ENCODE assay signal across 2 cellular contexts in the genomic region with DNA sequence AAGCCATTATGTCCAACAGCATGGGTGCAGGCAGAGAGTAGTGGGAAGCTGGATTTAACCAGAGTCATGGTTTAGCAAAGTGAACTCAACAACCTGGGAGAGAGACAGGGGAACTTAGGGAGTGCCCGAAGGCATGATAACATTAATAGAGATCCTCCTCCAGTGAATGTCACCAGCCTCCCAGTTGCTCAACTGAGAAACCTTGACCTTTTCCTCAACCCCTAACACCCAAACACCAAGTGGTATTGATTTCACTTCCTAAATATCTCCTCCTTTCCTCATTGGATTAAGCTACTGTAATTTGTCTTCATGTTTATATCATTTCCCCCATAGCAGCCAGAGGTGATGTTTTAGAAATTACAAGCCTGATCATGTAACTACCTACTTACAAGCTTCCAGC.
TF ChIP-seq lines count a peak whose summit lies in the region.

No MANE protein-coding gene starts in this region.

TF ChIP-seq in K562, 482 proteins besides CTCF, POLR2A, EP300 and RAD21:
- TF ChIP-seq HMGN3 (IDR thresholded peaks at IDR 0.05; ENCODE audit: borderline replicate concordance, extremely low read depth, insufficient read length, low read depth, low read length) (no peak), NCOA4 (IDR thresholded peaks at IDR 0.05; ENCODE audit: partially characterized antibody) (no peak), MCM7 (IDR thresholded peaks at IDR 0.05) (no peak), ZNF121 (CRISPR knock-in tag; conservative IDR thresholded peaks at IDR 0.05) (no peak), ZNF766 (CRISPR knock-in tag; conservative IDR thresholded peaks at IDR 0.05) (no peak), TBP (optimal IDR thresholded peaks at IDR 0.05; ENCODE audit: low read depth, low read length) (no peak), PHTF2 (CRISPR knock-in tag; IDR thresholded peaks at IDR 0.05) (no peak), MAFF (IDR thresholded peaks at IDR 0.05; ENCODE audit: low read length) (no peak), ZNF584 (CRISPR knock-in tag; IDR thresholded peaks at IDR 0.05; ENCODE audit: low read depth) (no peak), CEBPB (tag; IDR thresholded peaks at IDR 0.05) (peak; percentile 54), POLR2B (IDR thresholded peaks at IDR 0.05; ENCODE audit: low read depth, partially characterized antibody) (no peak)
- TF ChIP-seq, protein P1, sequence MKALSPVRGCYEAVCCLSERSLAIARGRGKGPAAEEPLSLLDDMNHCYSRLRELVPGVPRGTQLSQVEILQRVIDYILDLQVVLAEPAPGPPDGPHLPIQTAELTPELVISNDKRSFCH (CRISPR knock-in tag; IDR thresholded peaks at IDR 0.05) = no peak
- TF ChIP-seq, protein P1 (tag; IDR thresholded peaks at IDR 0.05) = 0 out of 2 replicates have a peak, but pooled peaks have one; percentile 31
- TF ChIP-seq, protein P2, sequence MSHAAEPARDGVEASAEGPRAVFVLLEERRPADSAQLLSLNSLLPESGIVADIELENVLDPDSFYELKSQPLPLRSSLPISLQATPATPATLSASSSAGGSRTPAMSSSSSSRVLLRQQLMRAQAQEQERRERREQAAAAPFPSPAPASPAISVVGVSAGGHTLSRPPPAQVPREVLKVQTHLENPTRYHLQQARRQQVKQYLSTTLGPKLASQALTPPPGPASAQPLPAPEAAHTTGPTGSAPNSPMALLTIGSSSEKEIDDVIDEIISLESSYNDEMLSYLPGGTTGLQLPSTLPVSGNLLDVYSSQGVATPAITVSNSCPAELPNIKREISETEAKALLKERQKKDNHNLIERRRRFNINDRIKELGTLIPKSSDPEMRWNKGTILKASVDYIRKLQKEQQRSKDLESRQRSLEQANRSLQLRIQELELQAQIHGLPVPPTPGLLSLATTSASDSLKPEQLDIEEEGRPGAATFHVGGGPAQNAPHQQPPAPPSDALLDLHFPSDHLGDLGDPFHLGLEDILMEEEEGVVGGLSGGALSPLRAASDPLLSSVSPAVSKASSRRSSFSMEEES (CRISPR knock-in tag; IDR thresholded peaks at IDR 0.05) = no peak

TF ChIP-seq in SK-N-SH, 30 proteins besides CTCF, POLR2A, EP300 and RAD21:
- TF ChIP-seq POLR2AphosphoS5 (IDR thresholded peaks at IDR 0.05; ENCODE audit: low read depth, low read length) (no peak), FOSL2 (IDR thresholded peaks at IDR 0.05; ENCODE audit: borderline replicate concordance, low read depth) (no peak), RXRA (IDR thresholded peaks at IDR 0.05; ENCODE audit: borderline replicate concordance, low read depth) (no peak), EZH2phosphoT487 (IDR thresholded peaks at IDR 0.05; ENCODE audit: borderline replicate concordance, low read depth) (no peak), NFIC (IDR thresholded peaks at IDR 0.05; ENCODE audit: borderline replicate concordance) (no peak), NRF1 (IDR thresholded peaks at IDR 0.05; ENCODE audit: low read depth, low read length) (no peak), JUND (IDR thresholded peaks at IDR 0.05) (no peak), RCOR1 (IDR thresholded peaks at IDR 0.05; ENCODE audit: low read length) (no peak), TEAD4 (IDR thresholded peaks at IDR 0.05; ENCODE audit: borderline replicate concordance, insufficient read depth) (no peak), ELF1 (IDR thresholded peaks at IDR 0.05) (no peak), SMC3 (IDR thresholded peaks at IDR 0.05; ENCODE audit: low read depth, low read length) (no peak), GABPA (IDR thresholded peaks at IDR 0.05; ENCODE audit: low read depth) (no peak), MEF2A (IDR thresholded peaks at IDR 0.05; ENCODE audit: borderline replicate concordance, low read depth) (no peak)
- TF ChIP-seq, protein P3, sequence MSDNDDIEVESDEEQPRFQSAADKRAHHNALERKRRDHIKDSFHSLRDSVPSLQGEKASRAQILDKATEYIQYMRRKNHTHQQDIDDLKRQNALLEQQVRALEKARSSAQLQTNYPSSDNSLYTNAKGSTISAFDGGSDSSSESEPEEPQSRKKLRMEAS (IDR thresholded peaks at IDR 0.05; ENCODE audit: low read depth) = no peak
- TF ChIP-seq, protein P4, sequence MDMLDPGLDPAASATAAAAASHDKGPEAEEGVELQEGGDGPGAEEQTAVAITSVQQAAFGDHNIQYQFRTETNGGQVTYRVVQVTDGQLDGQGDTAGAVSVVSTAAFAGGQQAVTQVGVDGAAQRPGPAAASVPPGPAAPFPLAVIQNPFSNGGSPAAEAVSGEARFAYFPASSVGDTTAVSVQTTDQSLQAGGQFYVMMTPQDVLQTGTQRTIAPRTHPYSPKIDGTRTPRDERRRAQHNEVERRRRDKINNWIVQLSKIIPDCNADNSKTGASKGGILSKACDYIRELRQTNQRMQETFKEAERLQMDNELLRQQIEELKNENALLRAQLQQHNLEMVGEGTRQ (IDR thresholded peaks at IDR 0.05; ENCODE audit: borderline replicate concordance, low read depth, low read length) = no peak
- TF ChIP-seq, protein P5, sequence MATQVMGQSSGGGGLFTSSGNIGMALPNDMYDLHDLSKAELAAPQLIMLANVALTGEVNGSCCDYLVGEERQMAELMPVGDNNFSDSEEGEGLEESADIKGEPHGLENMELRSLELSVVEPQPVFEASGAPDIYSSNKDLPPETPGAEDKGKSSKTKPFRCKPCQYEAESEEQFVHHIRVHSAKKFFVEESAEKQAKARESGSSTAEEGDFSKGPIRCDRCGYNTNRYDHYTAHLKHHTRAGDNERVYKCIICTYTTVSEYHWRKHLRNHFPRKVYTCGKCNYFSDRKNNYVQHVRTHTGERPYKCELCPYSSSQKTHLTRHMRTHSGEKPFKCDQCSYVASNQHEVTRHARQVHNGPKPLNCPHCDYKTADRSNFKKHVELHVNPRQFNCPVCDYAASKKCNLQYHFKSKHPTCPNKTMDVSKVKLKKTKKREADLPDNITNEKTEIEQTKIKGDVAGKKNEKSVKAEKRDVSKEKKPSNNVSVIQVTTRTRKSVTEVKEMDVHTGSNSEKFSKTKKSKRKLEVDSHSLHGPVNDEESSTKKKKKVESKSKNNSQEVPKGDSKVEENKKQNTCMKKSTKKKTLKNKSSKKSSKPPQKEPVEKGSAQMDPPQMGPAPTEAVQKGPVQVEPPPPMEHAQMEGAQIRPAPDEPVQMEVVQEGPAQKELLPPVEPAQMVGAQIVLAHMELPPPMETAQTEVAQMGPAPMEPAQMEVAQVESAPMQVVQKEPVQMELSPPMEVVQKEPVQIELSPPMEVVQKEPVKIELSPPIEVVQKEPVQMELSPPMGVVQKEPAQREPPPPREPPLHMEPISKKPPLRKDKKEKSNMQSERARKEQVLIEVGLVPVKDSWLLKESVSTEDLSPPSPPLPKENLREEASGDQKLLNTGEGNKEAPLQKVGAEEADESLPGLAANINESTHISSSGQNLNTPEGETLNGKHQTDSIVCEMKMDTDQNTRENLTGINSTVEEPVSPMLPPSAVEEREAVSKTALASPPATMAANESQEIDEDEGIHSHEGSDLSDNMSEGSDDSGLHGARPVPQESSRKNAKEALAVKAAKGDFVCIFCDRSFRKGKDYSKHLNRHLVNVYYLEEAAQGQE (IDR thresholded peaks at IDR 0.05; ENCODE audit: low read depth, low read length) = no peak
- TF ChIP-seq, protein P6, sequence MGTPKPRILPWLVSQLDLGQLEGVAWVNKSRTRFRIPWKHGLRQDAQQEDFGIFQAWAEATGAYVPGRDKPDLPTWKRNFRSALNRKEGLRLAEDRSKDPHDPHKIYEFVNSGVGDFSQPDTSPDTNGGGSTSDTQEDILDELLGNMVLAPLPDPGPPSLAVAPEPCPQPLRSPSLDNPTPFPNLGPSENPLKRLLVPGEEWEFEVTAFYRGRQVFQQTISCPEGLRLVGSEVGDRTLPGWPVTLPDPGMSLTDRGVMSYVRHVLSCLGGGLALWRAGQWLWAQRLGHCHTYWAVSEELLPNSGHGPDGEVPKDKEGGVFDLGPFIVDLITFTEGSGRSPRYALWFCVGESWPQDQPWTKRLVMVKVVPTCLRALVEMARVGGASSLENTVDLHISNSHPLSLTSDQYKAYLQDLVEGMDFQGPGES (IDR thresholded peaks at IDR 0.05; ENCODE audit: low read depth, low read length) = no peak
